ENCODE assay signal across 8 cellular contexts in genomic region chr17:49787932-49788442, GRCh38. TPM values are rescaled to one million over a fixed set of nuclear protein-coding genes. Genes with fewer than 3 reads are reported as not detected.
DNase-seq lines count a peak whose midpoint lies in the region; ATAC-seq and TF ChIP-seq lines count a peak whose summit lies in the region.

No MANE protein-coding gene starts in this region.

- peaks cover 21% of the 10 kb centered on the region for H4K20me1 ChIP-seq in OCI-LY7 (ENCODE audit: insufficient read depth, low read length)

- peak overlapping the region; percentile 78 for H3K4me2 ChIP-seq in OCI-LY7 (ENCODE audit: low read length)

- ATAC-seq in HG02884 (IDR thresholded peaks at IDR 0.05; ENCODE audit: unreplicated experiment), result no peak
- no peak for ATAC-seq in GM18868 (IDR thresholded peaks at IDR 0.05; ENCODE audit: unreplicated experiment)

- CTCF ChIA-PET in OCI-LY7 (lab: Charles Lee; ENCODE audit: unreplicated experiment), result interaction anchor here (1.2 kb wide), 1 partner anchor 29 kb away, joined by 3 read pairs; no protein-coding TSS in a partner anchor

- TF ChIP-seq CTCF in OCI-LY7 (conservative IDR thresholded peaks at IDR 0.05; ENCODE audit: low read length), result no peak; the same call in 1 of the 2 replicates
- no peak for TF ChIP-seq CTCF in breast epithelium (IDR thresholded peaks at IDR 0.05)

- H3K9me3 ChIP-seq in OCI-LY7 (ENCODE audit: low read length), result no peaks in the 10 kb centered on the region
- no peaks in the 10 kb centered on the region for H3K9me3 ChIP-seq in breast epithelium
- no peaks in the 10 kb centered on the region for H3K9me3 ChIP-seq in mononuclear cell (ENCODE audit: low read depth, low read length)

- peaks cover 25% of the 10 kb centered on the region for H3K4me1 ChIP-seq in OCI-LY7 (ENCODE audit: insufficient read depth, low read length, poor library complexity, severe bottlenecking)
- H3K4me1 ChIP-seq in breast epithelium, result peaks cover 0 to 14% of the 10 kb centered on the region in 2 donors
- peaks cover 32% of the 10 kb centered on the region for H3K4me1 ChIP-seq in mononuclear cell (ENCODE audit: insufficient read depth, low read length)

- H3K4me3 ChIP-seq in OCI-LY7 (ENCODE audit: low read depth, low read length, poor library complexity, severe bottlenecking) (peak overlapping the region; percentile 88), breast epithelium (peak overlapping the region; percentile 93 to 99 (median 99)), mononuclear cell (ENCODE audit: low read length) (peak overlapping the region; percentile 100)

- H2AFZ ChIP-seq in OCI-LY7 (ENCODE audit: low read length), result peak overlapping the region; percentile 83

- no peak for TF ChIP-seq POLR2A in breast epithelium (IDR thresholded peaks at IDR 0.05)

- TSS peak; percentile 82 for BruUV-seq in OCI-LY7 (replicated peaks; lab: Mats Ljungman, UMichigan)

- H3K27me3 ChIP-seq in breast epithelium, result no peaks in the 10 kb centered on the region
- H3K27me3 ChIP-seq in mononuclear cell (ENCODE audit: insufficient read depth, low read length), result no peaks in the 10 kb centered on the region

- POLR2A ChIA-PET in OCI-LY7 (lab: Charles Lee), result interaction anchor here (0.6 to 1.4 kb wide), 9 partner anchors 10 to 111 kb away, joined by 3 to 10 read pairs (median 3); partner anchors contain the start of genes FAM117A and SLC35B1

- peaks cover 36% of the 10 kb centered on the region for H3K36me3 ChIP-seq in OCI-LY7 (ENCODE audit: insufficient read depth, low read length)
- no peaks in the 10 kb centered on the region for H3K36me3 ChIP-seq in breast epithelium

- intact Hi-C loops in OCI-LY7 (cut with micrococcal nuclease; ENCODE audit: unreplicated experiment) (loop anchor here (1.0 to 2.0 kb wide), 3 partner anchors 23 to 80 kb away; partner anchors contain the start of gene FAM117A), breast epithelium (cut with DNase I; ENCODE audit: low total_unique reads) (no loop called here)

- no peaks in the 10 kb centered on the region for H3K9me2 ChIP-seq in OCI-LY7 (ENCODE audit: insufficient read depth, low read length)

- H3K27ac ChIP-seq in OCI-LY7 (ENCODE audit: low read depth, low read length, poor library complexity, severe bottlenecking) (peak overlapping the region; percentile 86), breast epithelium (peak overlapping the region; percentile 99 to 100)

- DNase-seq in Daoy (ENCODE audit: low read depth) (peak; percentile 9), OCI-LY7 (ENCODE audit: low spot score) (no peak), breast epithelium (ENCODE audit: low spot score in 2 of 2) (peak in 1 of 2 donors; percentile 29), DMS79 treated with DMSO at 0.1 percent for 48 hours (lab: John Stamatoyannopoulos, UW) (no peak), LoVo (ENCODE audit: low spot score) (no peak)

- H3K79me2 ChIP-seq in OCI-LY7 (ENCODE audit: insufficient read depth, low read depth, low read length), result peaks cover 39% of the 10 kb centered on the region

RNA-seq across cellular contexts. Expression of gene KAT7, which starts 0.5 kb away (rescaled TPM):
- 22.9 and 31.4 TPM in 2 replicates for total RNA-seq in Daoy (2014; rRNA removed; shearing (Covaris generic))
- total RNA-seq in OCI-LY7 (2014; rRNA removed; shearing (Covaris generic)), result 41.0 and 43.3 TPM in 2 replicates
- total RNA-seq in OCI-LY7 (2022) (70.3 and 76.8 TPM in 2 replicates), breast epithelium (10 to 100 TPM; 37.6 to 57.4 (median 47.2) TPM), mononuclear cell (133 TPM)

RNA-seq across cellular contexts. Expression of gene FAM117A, which starts 24.1 kb away (rescaled TPM):
- 2.7 and 5.0 TPM in 2 replicates for total RNA-seq in Daoy (2014; rRNA removed; shearing (Covaris generic))
- 29.9 and 40.4 TPM in 2 replicates for total RNA-seq in OCI-LY7 (2014; rRNA removed; shearing (Covaris generic))
- total RNA-seq in OCI-LY7 (2022) (44.3 and 45.2 TPM in 2 replicates), breast epithelium (10 to 100 TPM in 1 of 3 donors, 1 to 10 TPM in 2; 8.0 to 11.6 (median 9.8) TPM), mononuclear cell (15.7 TPM)

RNA-seq across cellular contexts. Expression of gene TAC4, which starts 59.9 kb away (rescaled TPM):
- not detected in 2 replicates for total RNA-seq in Daoy (2014; rRNA removed; shearing (Covaris generic))
- total RNA-seq in OCI-LY7 (2014; rRNA removed; shearing (Covaris generic)), result not detected in 2 replicates
- not detected in 2 replicates for total RNA-seq in OCI-LY7 (2022)
- not detected for total RNA-seq in breast epithelium
- total RNA-seq in mononuclear cell, result not detected
